ENCODE assay signal across 25 cellular contexts in the genomic region with DNA sequence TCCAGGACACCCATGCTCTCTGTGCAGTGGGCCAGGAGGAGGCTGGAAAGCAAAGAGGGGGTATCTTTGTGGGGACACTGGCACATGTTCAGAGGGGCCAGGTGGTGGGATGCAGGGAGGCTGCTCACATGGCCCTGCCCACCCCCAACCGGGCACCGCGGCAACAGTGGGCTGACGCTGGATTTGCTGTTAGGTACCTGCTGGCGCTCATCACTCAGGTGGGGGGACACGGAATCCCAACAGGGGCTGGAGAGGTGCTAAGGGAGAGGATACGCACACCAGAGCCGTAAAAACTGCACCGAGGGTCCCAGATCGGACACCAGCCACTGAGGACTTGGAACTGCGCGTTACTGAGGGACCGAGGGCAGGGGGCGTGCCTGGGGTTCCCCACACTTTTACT.
"Had no signal": no experiment of that assay in that cellular context is flagged by ENCODE, and none has a peak within 500 bp of the region (broad histone marks: within the 10 kb centered on the region; RNA-seq: fewer than 3 reads in every experiment).

No MANE protein-coding gene starts in this region.

- ATAC-seq: left cardiac atrium; natural killer cell treated with Interleukin-12 subunit alpha and Interleukin-12 subunit beta and Interleukin-15 and Interleukin-18, amount 100 ng/mL, for 72 hours; stimulated activated effector memory CD8-positive, alpha-beta T cell treated with anti-CD3 and anti-CD28 coated beads, Interleukin-12 subunit alpha, Interleukin-12 subunit beta, amount 100 ng/mL, for 72 hours; stimulated activated naive CD8-positive, alpha-beta T cell treated with anti-CD3 and anti-CD28 coated beads, Interleukin-15, amount 100 ng/mL, for 72 hours had no signal

- H3K27ac Mint-ChIP-seq: natural killer cell treated with Interleukin-12 subunit alpha and Interleukin-12 subunit beta and Interleukin-15 and Interleukin-18, amount 100 ng/mL, for 72 hours; neural progenitor cell had no signal

- H3K27ac ChIP-seq: coronary artery, epithelial cell of prostate, esophagus muscularis mucosa, hepatocyte, left ventricle myocardium inferior, neural progenitor cell, parathyroid adenoma, prostate gland, testis had no signal

- H3K9me3 Mint-ChIP-seq: natural killer cell treated with Interleukin-12 subunit alpha and Interleukin-12 subunit beta and Interleukin-15 and Interleukin-18, amount 100 ng/mL, for 72 hours; neural progenitor cell; stimulated activated effector memory CD8-positive, alpha-beta T cell treated with anti-CD3 and anti-CD28 coated beads, Interleukin-12 subunit alpha, Interleukin-12 subunit beta, amount 100 ng/mL, for 72 hours; stimulated activated naive CD8-positive, alpha-beta T cell treated with anti-CD3 and anti-CD28 coated beads, Interleukin-15, amount 100 ng/mL, for 72 hours had no signal

- H3K4me3 ChIP-seq: coronary artery, dorsolateral prefrontal cortex, esophagus muscularis mucosa, hepatocyte, left ventricle myocardium inferior, lung, neural progenitor cell, prostate gland, testis, tibial nerve had no signal

- H3K4me3 Mint-ChIP-seq: natural killer cell treated with Interleukin-12 subunit alpha and Interleukin-12 subunit beta and Interleukin-15 and Interleukin-18, amount 100 ng/mL, for 72 hours; neural progenitor cell; stimulated activated effector memory CD8-positive, alpha-beta T cell treated with anti-CD3 and anti-CD28 coated beads, Interleukin-12 subunit alpha, Interleukin-12 subunit beta, amount 100 ng/mL, for 72 hours; stimulated activated naive CD8-positive, alpha-beta T cell treated with anti-CD3 and anti-CD28 coated beads, Interleukin-15, amount 100 ng/mL, for 72 hours had no signal

- H3K36me3 ChIP-seq: neural progenitor cell had no signal

- H3K27me3 Mint-ChIP-seq: natural killer cell treated with Interleukin-12 subunit alpha and Interleukin-12 subunit beta and Interleukin-15 and Interleukin-18, amount 100 ng/mL, for 72 hours; stimulated activated naive CD8-positive, alpha-beta T cell treated with anti-CD3 and anti-CD28 coated beads, Interleukin-15, amount 100 ng/mL, for 72 hours had no signal

- DNase-seq: central memory CD4-positive, alpha-beta T cell; effector CD8-positive, alpha-beta T cell; kidney; left cardiac atrium; left ventricle myocardium inferior; mesenchymal stem cell; midbrain; occipital lobe; retina; stimulated activated CD4-positive, alpha-beta T cell treated with anti-CD3 and anti-CD28 coated beads, Interleukin-4, amount 100 ng/mL, for 1 hour; stimulated activated CD8-positive, alpha-beta memory T cell treated with anti-CD3 and anti-CD28 coated beads, Interleukin-4, amount 100 ng/mL, for 48 hours; stimulated activated naive CD8-positive, alpha-beta T cell treated with anti-CD3 and anti-CD28 coated beads, Interleukin-15, amount 100 ng/mL, for 72 hours; testis had no signal

- H3K9me3 ChIP-seq: esophagus muscularis mucosa, left ventricle myocardium inferior, prostate gland, testis, tibial nerve had no signal

- H3K27me3 ChIP-seq: dorsolateral prefrontal cortex, esophagus muscularis mucosa, hepatocyte, neural progenitor cell, testis, tibial nerve had no signal

- H3K4me1 ChIP-seq: prostate gland had no signal
